ENCODE assay signal across 1 cellular context in genomic region chr6:169777896-169778295, GRCh38.
TF ChIP-seq lines count a peak whose summit lies in the region.

No MANE protein-coding gene starts in this region.

TF ChIP-seq in endothelial cell of umbilical vein, 7 proteins besides CTCF, POLR2A, EP300 and RAD21:
- no peak for TF ChIP-seq MAX (IDR thresholded peaks at IDR 0.05; ENCODE audit: insufficient read depth, insufficient read length)
- TF ChIP-seq EZH2 (IDR thresholded peaks at IDR 0.05; ENCODE audit: borderline replicate concordance, low read depth, low read length, severe bottlenecking), result no peak
- no peak for TF ChIP-seq GATA2 (IDR thresholded peaks at IDR 0.05; ENCODE audit: insufficient read depth, insufficient read length, low read depth, low read length)
- TF ChIP-seq JUN (IDR thresholded peaks at IDR 0.05; ENCODE audit: borderline replicate concordance, insufficient read depth, insufficient read length, low read depth), result no peak
- TF ChIP-seq POLR2AphosphoS5 (IDR thresholded peaks at IDR 0.05; ENCODE audit: insufficient read depth, low read depth, low read length), result no peak
- TF ChIP-seq MYC (IDR thresholded peaks at IDR 0.05; ENCODE audit: low read depth, low read length), result no peak
- TF ChIP-seq FOS (IDR thresholded peaks at IDR 0.05; ENCODE audit: borderline replicate concordance, insufficient read depth, low read length), result no peak
